In genomic region chr6:46129634-46130505, GRCh38 we compare ENCODE assay signal across 8 cellular contexts. TPM values are rescaled to one million over a fixed set of nuclear protein-coding genes. Genes with fewer than 3 reads are reported as not detected.
DNase-seq lines count a peak whose midpoint lies in the region; ATAC-seq and TF ChIP-seq lines count a peak whose summit lies in the region.

ENPP4 (plus strand) TSS chr6:46129989; CDS start chr6:46139584, 9,595 bp downstream.

- H3K36me3 Mint-ChIP-seq in neural progenitor cell, result no peaks in the 10 kb centered on the region

- no peak within 1 kb of the TSS for H3K27ac ChIP-seq in neural progenitor cell
- peak within 1 kb of the TSS; percentile 8 for H3K27ac ChIP-seq in stomach smooth muscle (ENCODE audit: low read length)

- H3K27me3 Mint-ChIP-seq in neural progenitor cell (ENCODE audit: insufficient read depth, low read depth), result no peaks in the 10 kb centered on the region

- no peaks in the 10 kb centered on the region for H3F3A ChIP-seq in neural progenitor cell (ENCODE audit: low read depth)

- H3K9me3 ChIP-seq in neural progenitor cell (ENCODE audit: low read depth) (no peaks in the 10 kb centered on the region), stomach smooth muscle (ENCODE audit: control insufficient read depth in 2 of 2, low read length in 2 of 2) (no peaks in the 10 kb centered on the region)

- peak within 1 kb of the TSS; percentile 85 for H3K4me3 ChIP-seq in neural progenitor cell
- peak within 1 kb of the TSS; percentile 93 to 100 for H3K4me3 ChIP-seq in stomach smooth muscle (ENCODE audit: low read length in 2 of 2)

- H3K27ac Mint-ChIP-seq in neural progenitor cell, result no peak within 1 kb of the TSS

- TF ChIP-seq CTCF in neural progenitor cell (IDR thresholded peaks at IDR 0.05), result no peak

- H3K4me1 ChIP-seq in neural progenitor cell (peaks cover 26% of the 10 kb centered on the region), stomach smooth muscle (ENCODE audit: control insufficient read depth, insufficient read depth, low read length) (no peaks in the 10 kb centered on the region)

- in situ Hi-C loops in KBM-7 (cut with MboI; ENCODE audit: low pct_unique_long_range_greater_than_20kb, low sequenced_read_pairs), result no loop called here

- peaks cover 12% of the 10 kb centered on the region for H3K4me1 Mint-ChIP-seq in neural progenitor cell

- no peaks in the 10 kb centered on the region for H4K20me1 ChIP-seq in neural progenitor cell (ENCODE audit: low read depth)

- DNase-seq in DMS53 (lab: John Stamatoyannopoulos, UW), result peak; percentile 96
- peak; percentile 100 for DNase-seq in KBM-7
- peak; percentile 89 for DNase-seq in RPMI8226
- peak; percentile 88 for DNase-seq in activated gamma-delta T cell (lab: John Stamatoyannopoulos, UW)
- DNase-seq in foreskin melanocyte, result peak; percentile 12
- peak; percentile 95 for DNase-seq in neural progenitor cell (ENCODE audit: low spot score)

- no peaks in the 10 kb centered on the region for H3K36me3 ChIP-seq in neural progenitor cell
- no peaks in the 10 kb centered on the region for H3K36me3 ChIP-seq in stomach smooth muscle (ENCODE audit: control insufficient read depth in 2 of 2, insufficient read depth in 2 of 2, low read length in 2 of 2)

- H3K9ac ChIP-seq in neural progenitor cell, result peak within 1 kb of the TSS; percentile 18
- H3K9ac ChIP-seq in stomach smooth muscle (ENCODE audit: low read length in 2 of 2), result peak within 1 kb of the TSS; percentile 83 to 91

- H3K4me2 ChIP-seq in neural progenitor cell, result peak within 1 kb of the TSS; percentile 81

- peak; percentile 96 for ATAC-seq in GM21576 (IDR thresholded peaks at IDR 0.05; ENCODE audit: unreplicated experiment)

- no peaks in the 10 kb centered on the region for H3K9me3 Mint-ChIP-seq in neural progenitor cell

- H3K79me2 ChIP-seq in neural progenitor cell (ENCODE audit: low read depth), result peaks cover 13% of the 10 kb centered on the region

- peaks cover 7% of the 10 kb centered on the region for H3K27me3 ChIP-seq in neural progenitor cell
- H3K27me3 ChIP-seq in stomach smooth muscle (ENCODE audit: control insufficient read depth in 1 of 2, insufficient read depth in 2 of 2, low read length in 2 of 2), result no peaks in the 10 kb centered on the region

- H3K4me3 Mint-ChIP-seq in neural progenitor cell, result peak within 1 kb of the TSS; percentile 94

- H2AFZ ChIP-seq in neural progenitor cell (replicated peaks), result peak within 1 kb of the TSS; percentile 100

RNA-seq across cellular contexts. Expression of gene ENPP4, which starts in this region (rescaled TPM):
- 13.1 and 22.9 TPM in 2 replicates for total RNA-seq in neural progenitor cell (ENCODE audit: low replicate concordance)

Comparison
In these comparisons a context has a peak if more than half of its experiments do, and no peak if none do; other contexts are left out.
1. DNase-seq: peak in every context shown above with its lines; median percentile 100 in KBM-7; 96 in DMS53; 95 in neural progenitor cell; 89 in RPMI8226; 88 in activated gamma-delta T cell; 12 in foreskin melanocyte.